ENCODE assay signal across 16 cellular contexts in the genomic region with DNA sequence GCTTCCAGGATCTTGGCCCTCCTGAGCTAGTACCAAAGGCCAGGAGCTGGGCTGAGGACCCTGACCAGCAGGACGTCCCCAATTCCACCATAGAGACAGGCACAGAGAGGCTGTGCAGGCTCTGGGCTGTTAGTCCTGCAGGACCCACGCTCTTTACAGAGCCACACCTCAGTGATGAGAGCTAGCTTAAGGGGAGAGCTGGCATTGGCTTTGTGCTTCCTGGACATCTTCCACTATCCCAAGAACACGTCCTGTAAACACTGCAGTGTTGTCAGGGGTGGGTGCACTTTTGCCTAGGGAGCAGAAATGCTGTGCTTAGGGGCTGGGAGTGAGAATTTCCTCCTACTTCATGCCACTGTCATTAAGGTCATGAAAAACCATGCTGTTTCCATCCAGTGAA.
"Had no signal": no experiment of that assay in that cellular context is flagged by ENCODE, and none has a peak within 500 bp of the region (broad histone marks: within the 10 kb centered on the region; RNA-seq: fewer than 3 reads in every experiment).

No MANE protein-coding gene starts in this region.

- H3K9me3 Mint-ChIP-seq: activated T-helper 1 cell treated with anti-CD3 and anti-CD28 coated beads, Interleukin-12 subunit alpha, Interleukin-12 subunit beta, Interleukin-2, Interleukin-4 antibody, amounts not matched to agents 30 ng/mL and 10 ng/mL and 1 ng/mL, durations not matched to agents 14 hours and 24 hours and 36 hours; immature natural killer cell; neural progenitor cell had no signal

- H3K27ac Mint-ChIP-seq: neural progenitor cell had no signal

- H3K4me1 Mint-ChIP-seq: neural progenitor cell had no signal

- H3K4me3 ChIP-seq: cardiac muscle cell, gastrocnemius medialis, heart left ventricle, lower lobe of right lung, neural progenitor cell, ovary, sigmoid colon, SK-N-MC had no signal

- H3K4me3 Mint-ChIP-seq: activated T-helper 1 cell treated with anti-CD3 and anti-CD28 coated beads, Interleukin-12 subunit alpha, Interleukin-12 subunit beta, Interleukin-2, Interleukin-4 antibody, amounts not matched to agents 30 ng/mL and 10 ng/mL and 1 ng/mL, durations not matched to agents 14 hours and 24 hours and 36 hours; immature natural killer cell; neural progenitor cell had no signal

- H3K27me3 ChIP-seq: gastrocnemius medialis, heart left ventricle, ovary, sigmoid colon had no signal

- ATAC-seq: gastrocnemius medialis, heart left ventricle, lower lobe of right lung had no signal

- H3K36me3 ChIP-seq: cardiac muscle cell, gastrocnemius medialis, lower lobe of right lung, neural progenitor cell, ovary, sigmoid colon had no signal

- H3K9ac ChIP-seq: neural progenitor cell had no signal

- DNase-seq: activated CD4-positive, alpha-beta T cell treated with anti-CD3 and anti-CD28 coated beads, Interleukin-2, amount 50 U/mL, for 4 hours; activated naive CD4-positive, alpha-beta T cell treated with Interleukin-2 at 50 U/mL for 16 hours; gastrocnemius medialis; heart left ventricle; immature natural killer cell; lower lobe of right lung; ovary; sigmoid colon; stimulated activated CD4-positive, alpha-beta T cell treated with anti-CD3 and anti-CD28 coated beads, Interleukin-12 subunit alpha, Interleukin-12 subunit beta, amount 100 ng/mL, for 4 hours; stimulated activated CD4-positive, alpha-beta T cell treated with anti-CD3 and anti-CD28 coated beads, Interleukin-2, amount 100 ng/mL, for 24 hours; T-helper 9 cell; trophoblast cell had no signal

- H3K4me2 ChIP-seq: neural progenitor cell had no signal

- H3K36me3 Mint-ChIP-seq: neural progenitor cell had no signal

- H3K9me3 ChIP-seq: gastrocnemius medialis, heart left ventricle, lower lobe of right lung, ovary, sigmoid colon had no signal

- H2AFZ ChIP-seq: neural progenitor cell had no signal

- H3K27ac ChIP-seq: cardiac muscle cell, gastrocnemius medialis, heart left ventricle, lower lobe of right lung, neural progenitor cell, ovary, sigmoid colon, SK-N-MC had no signal

- H3K4me1 ChIP-seq: neural progenitor cell, sigmoid colon had no signal
